ENCODE assay signal across 18 cellular contexts in genomic region chr3:11739123-11739522, GRCh38.
"Had no signal": no experiment of that assay in that cellular context is flagged by ENCODE, and none has a peak within 500 bp of the region (broad histone marks: within the 10 kb centered on the region; RNA-seq: fewer than 3 reads in every experiment).

No MANE protein-coding gene starts in this region.

- H3K27me3 Mint-ChIP-seq: stimulated activated naive CD8-positive, alpha-beta T cell treated with anti-CD3 and anti-CD28 coated beads, Interleukin-15, Interleukin-2, amounts not matched to agents 100 ng/mL and 50 ng/mL, for 24 hours had no signal

- H3K36me3 Mint-ChIP-seq: natural killer cell; stimulated activated naive B cell treated with anti-CD40 and anti-IgM and Interleukin-4, amounts not matched to agents 10 μg/mL and 1 μg/mL and 100 μg/mL, for 72 hours had no signal

- H3K36me3 ChIP-seq: esophagus muscularis mucosa, lower lobe of right lung, neutrophil, prostate gland, right atrium auricular region, spleen, thoracic aorta, transverse colon, vagina had no signal

- H3K27ac ChIP-seq: coronary artery, esophagus muscularis mucosa, lower lobe of right lung, neutrophil, parathyroid adenoma, prostate gland, right atrium auricular region, skin epidermis, spleen, thoracic aorta, transverse colon, vagina had no signal

- H3K9me3 Mint-ChIP-seq: natural killer cell; stimulated activated naive B cell treated with anti-CD40 and anti-IgM and Interleukin-4, amounts not matched to agents 10 μg/mL and 1 μg/mL and 100 μg/mL, for 72 hours; stimulated activated naive CD8-positive, alpha-beta T cell treated with anti-CD3 and anti-CD28 coated beads, Interleukin-15, Interleukin-2, amounts not matched to agents 100 ng/mL and 50 ng/mL, for 24 hours had no signal

- H2AFZ ChIP-seq: parathyroid adenoma had no signal

- H3K79me2 ChIP-seq: parathyroid adenoma had no signal

- H3K4me3 Mint-ChIP-seq: natural killer cell; stimulated activated naive B cell treated with anti-CD40 and anti-IgM and Interleukin-4, amounts not matched to agents 10 μg/mL and 1 μg/mL and 100 μg/mL, for 72 hours; stimulated activated naive CD8-positive, alpha-beta T cell treated with anti-CD3 and anti-CD28 coated beads, Interleukin-15, Interleukin-2, amounts not matched to agents 100 ng/mL and 50 ng/mL, for 24 hours had no signal

- ATAC-seq: left ventricle myocardium superior; lower lobe of right lung; natural killer cell; stimulated activated naive B cell treated with anti-CD40 and anti-IgM and Interleukin-4, amounts not matched to agents 10 μg/mL and 1 μg/mL and 100 μg/mL, for 72 hours had no signal

- DNase-seq: dermis blood vessel endothelial cell; effector memory CD4-positive, alpha-beta T cell; lower lobe of right lung; natural killer cell; spleen; stimulated activated naive B cell treated with anti-CD40 and anti-IgM and Interleukin-4, amounts not matched to agents 10 μg/mL and 1 μg/mL and 100 μg/mL, for 72 hours; transverse colon had no signal

- H3K4me3 ChIP-seq: coronary artery, esophagus muscularis mucosa, lower lobe of right lung, prostate gland, right atrium auricular region, skin epidermis, spleen, thoracic aorta, transverse colon, vagina had no signal

- H3K9me3 ChIP-seq: esophagus muscularis mucosa, lower lobe of right lung, neutrophil, prostate gland, right atrium auricular region, spleen, thoracic aorta, transverse colon, vagina had no signal

- H3K9ac ChIP-seq: parathyroid adenoma had no signal

- H3K27me3 ChIP-seq: esophagus muscularis mucosa, right atrium auricular region, spleen, transverse colon, vagina had no signal

- H3K4me1 ChIP-seq: esophagus muscularis mucosa, lower lobe of right lung, prostate gland, right atrium auricular region, spleen, transverse colon, vagina had no signal

- H3K27ac Mint-ChIP-seq: natural killer cell; stimulated activated naive B cell treated with anti-CD40 and anti-IgM and Interleukin-4, amounts not matched to agents 10 μg/mL and 1 μg/mL and 100 μg/mL, for 72 hours; stimulated activated naive CD8-positive, alpha-beta T cell treated with anti-CD3 and anti-CD28 coated beads, Interleukin-15, Interleukin-2, amounts not matched to agents 100 ng/mL and 50 ng/mL, for 24 hours had no signal

- H3K4me1 Mint-ChIP-seq: natural killer cell; stimulated activated naive B cell treated with anti-CD40 and anti-IgM and Interleukin-4, amounts not matched to agents 10 μg/mL and 1 μg/mL and 100 μg/mL, for 72 hours had no signal
